In genomic region chr1:201258763-201259230, GRCh38 we compare ENCODE assay signal across 13 cellular contexts. TPM values are rescaled to one million over a fixed set of nuclear protein-coding genes. Genes with fewer than 3 reads are reported as not detected.
"Had no signal": no experiment of that assay in that cellular context is flagged by ENCODE, and none has a peak within 500 bp of the region (broad histone marks: within the 10 kb centered on the region; RNA-seq: fewer than 3 reads in every experiment).

No MANE protein-coding gene starts in this region.

- H3K9me3 ChIP-seq: ovary, testis had no signal

- H3K79me2 ChIP-seq: hepatocyte had no signal

- H3K36me3 ChIP-seq: cardiac muscle cell, ovary had no signal

- ATAC-seq: activated naive CD8-positive, alpha-beta T cell treated with anti-CD3 and anti-CD28 coated beads, Interleukin-2, amount 50 U/mL, for 24 hours; stimulated activated naive CD8-positive, alpha-beta T cell treated with anti-CD3 and anti-CD28 coated beads, Interleukin-15, amount 100 ng/mL, for 72 hours had no signal

- H3K27me3 ChIP-seq: ovary, testis had no signal

- H3K4me1 Mint-ChIP-seq: activated naive CD8-positive, alpha-beta T cell treated with anti-CD3 and anti-CD28 coated beads, Interleukin-2, amount 50 U/mL, for 24 hours; stimulated activated naive CD8-positive, alpha-beta T cell treated with anti-CD3 and anti-CD28 coated beads, Interleukin-15, amount 100 ng/mL, for 72 hours had no signal

- H3K4me3 ChIP-seq: cardiac muscle cell, hepatocyte, ovary had no signal

- DNase-seq: activated CD4-positive, CD25-positive, alpha-beta regulatory T cell; activated CD8-positive, alpha-beta memory T cell treated with anti-CD3 and anti-CD28 coated beads, Interleukin-2, amount 50 U/mL, for 4 hours; activated naive CD4-positive, alpha-beta T cell; activated naive CD8-positive, alpha-beta T cell treated with anti-CD3 and anti-CD28 coated beads, Interleukin-2, amount 50 U/mL, for 24 hours; ovary; stimulated activated CD4-positive, alpha-beta T cell treated with anti-CD3 and anti-CD28 coated beads, Interleukin-15, amount 100 ng/mL, for 24 hours; stimulated activated CD4-positive, alpha-beta T cell treated with anti-CD3 and anti-CD28 coated beads, Interleukin-4, amount 100 ng/mL, for 24 hours; stimulated activated naive CD8-positive, alpha-beta T cell treated with anti-CD3 and anti-CD28 coated beads, Interleukin-15, amount 100 ng/mL, for 72 hours; T-helper 2 cell; testis had no signal

- H3K4me3 Mint-ChIP-seq: activated naive CD8-positive, alpha-beta T cell treated with anti-CD3 and anti-CD28 coated beads, Interleukin-2, amount 50 U/mL, for 24 hours; activated T-helper 1 cell treated with anti-CD3 and anti-CD28 coated beads, Interleukin-12 subunit alpha, Interleukin-12 subunit beta, Interleukin-2, Interleukin-4 antibody, amounts not matched to agents 30 ng/mL and 10 ng/mL and 1 ng/mL, durations not matched to agents 14 hours and 24 hours and 36 hours had no signal

- H3K9me3 Mint-ChIP-seq: activated naive CD8-positive, alpha-beta T cell treated with anti-CD3 and anti-CD28 coated beads, Interleukin-2, amount 50 U/mL, for 24 hours; activated T-helper 1 cell treated with anti-CD3 and anti-CD28 coated beads, Interleukin-12 subunit alpha, Interleukin-12 subunit beta, Interleukin-2, Interleukin-4 antibody, amounts not matched to agents 30 ng/mL and 10 ng/mL and 1 ng/mL, durations not matched to agents 14 hours and 24 hours and 36 hours; stimulated activated naive CD8-positive, alpha-beta T cell treated with anti-CD3 and anti-CD28 coated beads, Interleukin-15, amount 100 ng/mL, for 72 hours had no signal

- H3K27ac ChIP-seq: cardiac muscle cell, hepatocyte, ovary, testis had no signal

- H3K27ac Mint-ChIP-seq: activated naive CD8-positive, alpha-beta T cell treated with anti-CD3 and anti-CD28 coated beads, Interleukin-2, amount 50 U/mL, for 24 hours; activated T-helper 1 cell treated with anti-CD3 and anti-CD28 coated beads, Interleukin-12 subunit alpha, Interleukin-12 subunit beta, Interleukin-2, Interleukin-4 antibody, amounts not matched to agents 30 ng/mL and 10 ng/mL and 1 ng/mL, durations not matched to agents 14 hours and 24 hours and 36 hours; stimulated activated naive CD8-positive, alpha-beta T cell treated with anti-CD3 and anti-CD28 coated beads, Interleukin-15, amount 100 ng/mL, for 72 hours had no signal

RNA-seq across cellular contexts. Expression of gene PKP1, which starts 24.5 kb away (rescaled TPM):
- total RNA-seq: activated T-helper 1 cell treated with anti-CD3 and anti-CD28 coated beads, Interleukin-12 subunit alpha, Interleukin-12 subunit beta, Interleukin-2, Interleukin-4 antibody, amounts not matched to agents 30 ng/mL and 10 ng/mL and 1 ng/mL, durations not matched to agents 14 hours and 24 hours and 36 hours had no signal
